In genomic region chr10:5094265-5095205, GRCh38 we compare ENCODE assay signal across 8 cellular contexts. TPM values are rescaled to one million over a fixed set of nuclear protein-coding genes. Genes with fewer than 3 reads are reported as not detected.
A peak's percentile ranks its signal among the peaks of the same experiment; 100 is the strongest.
DNase-seq lines count a peak whose midpoint lies in the region; ATAC-seq and TF ChIP-seq lines count a peak whose summit lies in the region.

Gene AKR1C3 (plus strand): TSS chr10:5094414. CDS start chr10:5094445, 31 bp downstream.

- H3K4me1 ChIP-seq in ACC112 (ENCODE audit: control insufficient read depth, insufficient read depth, low read length, unreplicated experiment), result no peaks in the 10 kb centered on the region
- no peaks in the 10 kb centered on the region for H3K4me1 ChIP-seq in Panc1 (ENCODE audit: control insufficient read depth, insufficient read depth, low read length)
- H3K4me1 ChIP-seq in subcutaneous abdominal adipose tissue (ENCODE audit: control insufficient read depth in 5 of 5, insufficient read depth in 5 of 5, low read length in 5 of 5), result peaks cover 0 to 54% (median 41%) of the 10 kb centered on the region in 5 donors

- in situ Hi-C loops in Panc1 (cut with HindIII; ENCODE audit: low pct_unique_long_range_greater_than_20kb, low sequenced_read_pairs), result no loop called here

- H3K9me3 ChIP-seq in Panc1 (ENCODE audit: control insufficient read depth, insufficient read depth, low read depth, low read length), result no peaks in the 10 kb centered on the region
- no peaks in the 10 kb centered on the region for H3K9me3 ChIP-seq in subcutaneous abdominal adipose tissue (ENCODE audit: control insufficient read depth in 5 of 5, low read length in 5 of 5)

- TF ChIP-seq CTCF in GM12864 (IDR thresholded peaks at IDR 0.05; ENCODE audit: low read depth, low read length, missing control alignments), result peak; percentile 25
- peak; percentile 45; the same call in 1 of the 2 replicates for TF ChIP-seq CTCF in Panc1 (IDR thresholded peaks at IDR 0.05)
- TF ChIP-seq CTCF in coronary artery (IDR thresholded peaks at IDR 0.05), result peak; percentile 47

- peak within 1 kb of the TSS; percentile 92 for H2AFZ ChIP-seq in ACC112 (ENCODE audit: low read length, unreplicated experiment)

- peak within 1 kb of the TSS; percentile 81 for H3K4me3 ChIP-seq in ACC112 (ENCODE audit: low read depth, low read length)
- no peak within 1 kb of the TSS for H3K4me3 ChIP-seq in GM12864 (ENCODE audit: low read depth, low read length)
- H3K4me3 ChIP-seq in Panc1 (ENCODE audit: low read depth in 2 of 2, low read length in 2 of 2), result peak within 1 kb of the TSS; percentile 8 to 18; a peak in 1 of 4 replicates
- peak within 1 kb of the TSS; percentile 70 for H3K4me3 ChIP-seq in coronary artery
- H3K4me3 ChIP-seq in subcutaneous abdominal adipose tissue (ENCODE audit: low read depth in 1 of 5, low read length in 5 of 5), result peak within 1 kb of the TSS; percentile 67 to 94 (median 81)

- no TSS peak for BruUV-seq in Panc1 (replicated peaks; lab: Mats Ljungman, UMichigan)

- no peaks in the 10 kb centered on the region for H3K79me2 ChIP-seq in ACC112 (ENCODE audit: control insufficient read depth, insufficient read depth, low read length, unreplicated experiment)

- H3K9ac ChIP-seq in subcutaneous abdominal adipose tissue (ENCODE audit: low read length in 5 of 5), result peak within 1 kb of the TSS; percentile 58 to 90 (median 71)

- no peak for DNase-seq in GM12864 (ENCODE audit: low read depth)
- no peak for DNase-seq in Panc1 (ENCODE audit: low read depth, low spot score)
- no peak for DNase-seq in coronary artery (ENCODE audit: low spot score)
- peak; percentile 62 for DNase-seq in left kidney (ENCODE audit: low read depth, low spot score)
- DNase-seq in NCI-H1694 treated with DMSO at 0.1 percent for 48 hours (lab: John Stamatoyannopoulos, UW), result no peak

- H3K27me3 ChIP-seq in ACC112 (ENCODE audit: insufficient read depth, low read length) (no peaks in the 10 kb centered on the region), Panc1 (ENCODE audit: control insufficient read depth, insufficient read depth, low read length) (no peaks in the 10 kb centered on the region), subcutaneous abdominal adipose tissue (ENCODE audit: control insufficient read depth in 5 of 5, insufficient read depth in 4 of 5, low read length in 5 of 5) (no peaks in the 10 kb centered on the region)

- CTCF ChIA-PET in Panc1 (lab: Charles Lee), result no interaction called here

- ATAC-seq in Panc1 (no peak), GM21737 (IDR thresholded peaks at IDR 0.05; ENCODE audit: unreplicated experiment) (no peak)

- POLR2A ChIA-PET in Panc1 (lab: Charles Lee), result no interaction called here

- H3K27ac ChIP-seq in ACC112 (ENCODE audit: low read depth, low read length), result peak within 1 kb of the TSS; percentile 64
- H3K27ac ChIP-seq in Panc1 (ENCODE audit: low read length), result no peak within 1 kb of the TSS
- H3K27ac ChIP-seq in coronary artery, result peak within 1 kb of the TSS; percentile 76 to 81
- peak within 1 kb of the TSS; percentile 84 for H3K27ac ChIP-seq in subcutaneous abdominal adipose tissue (ENCODE audit: low read depth, low read length)

- peaks cover 18% of the 10 kb centered on the region for H3K36me3 ChIP-seq in ACC112 (ENCODE audit: insufficient read depth, low read length)
- H3K36me3 ChIP-seq in Panc1 (ENCODE audit: control insufficient read depth, insufficient read depth, low read length), result no peaks in the 10 kb centered on the region
- H3K36me3 ChIP-seq in subcutaneous abdominal adipose tissue (ENCODE audit: control insufficient read depth in 5 of 5, insufficient read depth in 5 of 5, low read length in 5 of 5), result peaks cover 20 to 28% (median 23%) of the 10 kb centered on the region in 5 donors

- intact Hi-C loops in Panc1 (cut with micrococcal nuclease; ENCODE audit: unreplicated experiment), result no loop called here

RNA-seq across cellular contexts. Expression of gene AKR1C3, which starts in this region (rescaled TPM):
- 0.62 TPM for total RNA-seq in Panc1 (2021; ENCODE audit: unreplicated experiment)
- 0.68 TPM for polyA plus RNA-seq in Panc1 (2012; ENCODE audit: insufficient read length)
